ENCODE assay signal across 1 cellular context in the genomic region with DNA sequence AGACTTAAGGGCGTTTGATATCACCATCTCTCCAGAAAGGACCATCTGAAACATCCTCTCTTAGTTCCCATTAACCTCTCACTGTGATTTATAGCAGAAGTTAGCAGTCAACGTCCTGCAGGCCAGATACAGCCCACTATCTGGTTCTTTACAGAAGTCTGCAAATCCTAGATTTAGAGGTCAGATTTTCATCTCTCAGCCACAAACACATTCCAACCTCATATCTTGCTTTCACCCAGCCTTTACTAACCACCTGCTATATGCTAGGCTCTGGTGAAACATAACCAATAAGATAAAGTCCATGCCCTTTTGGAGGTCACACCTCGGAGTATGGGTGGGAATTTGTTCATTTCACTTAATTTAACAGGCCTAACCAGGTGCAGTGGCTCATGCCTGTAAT.
TF ChIP-seq lines count a peak whose summit lies in the region.

No MANE protein-coding gene starts in this region.

TF ChIP-seq in K562, 482 proteins besides CTCF, POLR2A, EP300 and RAD21 (continued from another document and continues in another):
- no peak for TF ChIP-seq AFF4 (CRISPR knock-in tag; IDR thresholded peaks at IDR 0.05)
- no peak for TF ChIP-seq STAT5B (CRISPR knock-in tag; IDR thresholded peaks at IDR 0.05)
- TF ChIP-seq, protein P1, sequence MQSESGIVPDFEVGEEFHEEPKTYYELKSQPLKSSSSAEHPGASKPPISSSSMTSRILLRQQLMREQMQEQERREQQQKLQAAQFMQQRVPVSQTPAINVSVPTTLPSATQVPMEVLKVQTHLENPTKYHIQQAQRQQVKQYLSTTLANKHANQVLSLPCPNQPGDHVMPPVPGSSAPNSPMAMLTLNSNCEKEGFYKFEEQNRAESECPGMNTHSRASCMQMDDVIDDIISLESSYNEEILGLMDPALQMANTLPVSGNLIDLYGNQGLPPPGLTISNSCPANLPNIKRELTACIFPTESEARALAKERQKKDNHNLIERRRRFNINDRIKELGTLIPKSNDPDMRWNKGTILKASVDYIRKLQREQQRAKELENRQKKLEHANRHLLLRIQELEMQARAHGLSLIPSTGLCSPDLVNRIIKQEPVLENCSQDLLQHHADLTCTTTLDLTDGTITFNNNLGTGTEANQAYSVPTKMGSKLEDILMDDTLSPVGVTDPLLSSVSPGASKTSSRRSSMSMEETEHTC (IDR thresholded peaks at IDR 0.05), result no peak
- TF ChIP-seq FIP1L1 (IDR thresholded peaks at IDR 0.05; ENCODE audit: low read depth, low read length, poor library complexity, severe bottlenecking), result no peak
- TF ChIP-seq ZNF583 (CRISPR knock-in tag; IDR thresholded peaks at IDR 0.05), result peak; percentile 53; the same call in 1 of the 2 replicates
- TF ChIP-seq, protein P2, sequence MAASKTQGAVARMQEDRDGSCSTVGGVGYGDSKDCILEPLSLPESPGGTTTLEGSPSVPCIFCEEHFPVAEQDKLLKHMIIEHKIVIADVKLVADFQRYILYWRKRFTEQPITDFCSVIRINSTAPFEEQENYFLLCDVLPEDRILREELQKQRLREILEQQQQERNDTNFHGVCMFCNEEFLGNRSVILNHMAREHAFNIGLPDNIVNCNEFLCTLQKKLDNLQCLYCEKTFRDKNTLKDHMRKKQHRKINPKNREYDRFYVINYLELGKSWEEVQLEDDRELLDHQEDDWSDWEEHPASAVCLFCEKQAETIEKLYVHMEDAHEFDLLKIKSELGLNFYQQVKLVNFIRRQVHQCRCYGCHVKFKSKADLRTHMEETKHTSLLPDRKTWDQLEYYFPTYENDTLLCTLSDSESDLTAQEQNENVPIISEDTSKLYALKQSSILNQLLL (CRISPR knock-in tag; IDR thresholded peaks at IDR 0.05; ENCODE audit: borderline replicate concordance), result no peak
- TF ChIP-seq ZNF77 (CRISPR knock-in tag; IDR thresholded peaks at IDR 0.05), result no peak
- TF ChIP-seq ZNF766 (CRISPR knock-in tag; conservative IDR thresholded peaks at IDR 0.05), result peak; percentile 84
- TF ChIP-seq IFI16 (CRISPR knock-in tag; IDR thresholded peaks at IDR 0.05), result no peak
- TF ChIP-seq SNRNP70 (optimal IDR thresholded peaks at IDR 0.05; ENCODE audit: low read depth, low read length), result no peak
- no peak for TF ChIP-seq MED1 (CRISPR knock-in tag; IDR thresholded peaks at IDR 0.05; ENCODE audit: borderline replicate concordance)
- no peak for TF ChIP-seq PHB (CRISPR knock-in tag; IDR thresholded peaks at IDR 0.05)
- TF ChIP-seq SMARCC2 (IDR thresholded peaks at IDR 0.05; ENCODE audit: low read depth), result no peak
- no peak for TF ChIP-seq ZFP1 (CRISPR knock-in tag; IDR thresholded peaks at IDR 0.05)
- TF ChIP-seq CXXC5 (CRISPR knock-in tag; IDR thresholded peaks at IDR 0.05), result peak; percentile 46
- TF ChIP-seq DACH1 (IDR thresholded peaks at IDR 0.05; ENCODE audit: partially characterized antibody), result no peak
- TF ChIP-seq SMAD1 (IDR thresholded peaks at IDR 0.05; ENCODE audit: low read depth, low read length, partially characterized antibody), result no peak
- TF ChIP-seq, protein P3, sequence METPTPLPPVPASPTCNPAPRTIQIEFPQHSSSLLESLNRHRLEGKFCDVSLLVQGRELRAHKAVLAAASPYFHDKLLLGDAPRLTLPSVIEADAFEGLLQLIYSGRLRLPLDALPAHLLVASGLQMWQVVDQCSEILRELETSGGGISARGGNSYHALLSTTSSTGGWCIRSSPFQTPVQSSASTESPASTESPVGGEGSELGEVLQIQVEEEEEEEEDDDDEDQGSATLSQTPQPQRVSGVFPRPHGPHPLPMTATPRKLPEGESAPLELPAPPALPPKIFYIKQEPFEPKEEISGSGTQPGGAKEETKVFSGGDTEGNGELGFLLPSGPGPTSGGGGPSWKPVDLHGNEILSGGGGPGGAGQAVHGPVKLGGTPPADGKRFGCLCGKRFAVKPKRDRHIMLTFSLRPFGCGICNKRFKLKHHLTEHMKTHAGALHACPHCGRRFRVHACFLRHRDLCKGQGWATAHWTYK (CRISPR knock-in tag; IDR thresholded peaks at IDR 0.05), result no peak
- no peak for TF ChIP-seq BDP1 (IDR thresholded peaks at IDR 0.05; ENCODE audit: insufficient read depth, insufficient read length)
- no peak for TF ChIP-seq EZH2 (IDR thresholded peaks at IDR 0.05; ENCODE audit: borderline replicate concordance, low read depth, low read length)
- no peak for TF ChIP-seq ETV5 (CRISPR knock-in tag; IDR thresholded peaks at IDR 0.05; ENCODE audit: low read depth)
- peak; percentile 93 for TF ChIP-seq CBFA2T2 (conservative IDR thresholded peaks at IDR 0.05)
- TF ChIP-seq, protein P4, sequence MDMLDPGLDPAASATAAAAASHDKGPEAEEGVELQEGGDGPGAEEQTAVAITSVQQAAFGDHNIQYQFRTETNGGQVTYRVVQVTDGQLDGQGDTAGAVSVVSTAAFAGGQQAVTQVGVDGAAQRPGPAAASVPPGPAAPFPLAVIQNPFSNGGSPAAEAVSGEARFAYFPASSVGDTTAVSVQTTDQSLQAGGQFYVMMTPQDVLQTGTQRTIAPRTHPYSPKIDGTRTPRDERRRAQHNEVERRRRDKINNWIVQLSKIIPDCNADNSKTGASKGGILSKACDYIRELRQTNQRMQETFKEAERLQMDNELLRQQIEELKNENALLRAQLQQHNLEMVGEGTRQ (CRISPR knock-in tag; IDR thresholded peaks at IDR 0.05), result no peak
- TF ChIP-seq EGR1 (conservative IDR thresholded peaks at IDR 0.05), result no peak
- TF ChIP-seq ZNF175 (CRISPR knock-in tag; IDR thresholded peaks at IDR 0.05; ENCODE audit: low read depth), result peak; percentile 93
- TF ChIP-seq CEBPZ (IDR thresholded peaks at IDR 0.05; ENCODE audit: borderline replicate concordance, low read depth, low read length), result no peak
- TF ChIP-seq NR2C2 (CRISPR knock-in tag; IDR thresholded peaks at IDR 0.05), result no peak
- TF ChIP-seq NR2C2 (tag; IDR thresholded peaks at IDR 0.05), result no peak
- no peak for TF ChIP-seq RBM15 (IDR thresholded peaks at IDR 0.05; ENCODE audit: insufficient read depth, low read length)
- TF ChIP-seq SREBF2 (CRISPR knock-in tag; IDR thresholded peaks at IDR 0.05), result no peak
- TF ChIP-seq, protein P5, sequence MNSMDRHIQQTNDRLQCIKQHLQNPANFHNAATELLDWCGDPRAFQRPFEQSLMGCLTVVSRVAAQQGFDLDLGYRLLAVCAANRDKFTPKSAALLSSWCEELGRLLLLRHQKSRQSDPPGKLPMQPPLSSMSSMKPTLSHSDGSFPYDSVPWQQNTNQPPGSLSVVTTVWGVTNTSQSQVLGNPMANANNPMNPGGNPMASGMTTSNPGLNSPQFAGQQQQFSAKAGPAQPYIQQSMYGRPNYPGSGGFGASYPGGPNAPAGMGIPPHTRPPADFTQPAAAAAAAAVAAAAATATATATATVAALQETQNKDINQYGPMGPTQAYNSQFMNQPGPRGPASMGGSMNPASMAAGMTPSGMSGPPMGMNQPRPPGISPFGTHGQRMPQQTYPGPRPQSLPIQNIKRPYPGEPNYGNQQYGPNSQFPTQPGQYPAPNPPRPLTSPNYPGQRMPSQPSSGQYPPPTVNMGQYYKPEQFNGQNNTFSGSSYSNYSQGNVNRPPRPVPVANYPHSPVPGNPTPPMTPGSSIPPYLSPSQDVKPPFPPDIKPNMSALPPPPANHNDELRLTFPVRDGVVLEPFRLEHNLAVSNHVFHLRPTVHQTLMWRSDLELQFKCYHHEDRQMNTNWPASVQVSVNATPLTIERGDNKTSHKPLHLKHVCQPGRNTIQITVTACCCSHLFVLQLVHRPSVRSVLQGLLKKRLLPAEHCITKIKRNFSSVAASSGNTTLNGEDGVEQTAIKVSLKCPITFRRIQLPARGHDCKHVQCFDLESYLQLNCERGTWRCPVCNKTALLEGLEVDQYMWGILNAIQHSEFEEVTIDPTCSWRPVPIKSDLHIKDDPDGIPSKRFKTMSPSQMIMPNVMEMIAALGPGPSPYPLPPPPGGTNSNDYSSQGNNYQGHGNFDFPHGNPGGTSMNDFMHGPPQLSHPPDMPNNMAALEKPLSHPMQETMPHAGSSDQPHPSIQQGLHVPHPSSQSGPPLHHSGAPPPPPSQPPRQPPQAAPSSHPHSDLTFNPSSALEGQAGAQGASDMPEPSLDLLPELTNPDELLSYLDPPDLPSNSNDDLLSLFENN (IDR thresholded peaks at IDR 0.05; ENCODE audit: low read depth in 2 of 2, low read length in 2 of 2), result peak in 1 of 2 experiments; percentile 78; a peak in 2 of 4 replicates
- TF ChIP-seq DLX4 (CRISPR knock-in tag; IDR thresholded peaks at IDR 0.05), result no peak
- TF ChIP-seq MTA2 (IDR thresholded peaks at IDR 0.05; ENCODE audit: low read depth), result peak; percentile 90
- TF ChIP-seq, protein P6, sequence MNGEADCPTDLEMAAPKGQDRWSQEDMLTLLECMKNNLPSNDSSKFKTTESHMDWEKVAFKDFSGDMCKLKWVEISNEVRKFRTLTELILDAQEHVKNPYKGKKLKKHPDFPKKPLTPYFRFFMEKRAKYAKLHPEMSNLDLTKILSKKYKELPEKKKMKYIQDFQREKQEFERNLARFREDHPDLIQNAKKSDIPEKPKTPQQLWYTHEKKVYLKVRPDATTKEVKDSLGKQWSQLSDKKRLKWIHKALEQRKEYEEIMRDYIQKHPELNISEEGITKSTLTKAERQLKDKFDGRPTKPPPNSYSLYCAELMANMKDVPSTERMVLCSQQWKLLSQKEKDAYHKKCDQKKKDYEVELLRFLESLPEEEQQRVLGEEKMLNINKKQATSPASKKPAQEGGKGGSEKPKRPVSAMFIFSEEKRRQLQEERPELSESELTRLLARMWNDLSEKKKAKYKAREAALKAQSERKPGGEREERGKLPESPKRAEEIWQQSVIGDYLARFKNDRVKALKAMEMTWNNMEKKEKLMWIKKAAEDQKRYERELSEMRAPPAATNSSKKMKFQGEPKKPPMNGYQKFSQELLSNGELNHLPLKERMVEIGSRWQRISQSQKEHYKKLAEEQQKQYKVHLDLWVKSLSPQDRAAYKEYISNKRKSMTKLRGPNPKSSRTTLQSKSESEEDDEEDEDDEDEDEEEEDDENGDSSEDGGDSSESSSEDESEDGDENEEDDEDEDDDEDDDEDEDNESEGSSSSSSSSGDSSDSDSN (IDR thresholded peaks at IDR 0.05; ENCODE audit: borderline replicate concordance in 1 of 2, low read depth in 2 of 2, low read length in 2 of 2), result no peak
- no peak for TF ChIP-seq POU5F1 (IDR thresholded peaks at IDR 0.05; ENCODE audit: borderline replicate concordance, low read depth, low read length, partially characterized antibody)
- no peak for TF ChIP-seq MCM5 (IDR thresholded peaks at IDR 0.05; ENCODE audit: low read depth)
- TF ChIP-seq FOXP1 (CRISPR knock-in tag; IDR thresholded peaks at IDR 0.05), result no peak
- TF ChIP-seq CBX5 (IDR thresholded peaks at IDR 0.05; ENCODE audit: borderline replicate concordance, low read depth), result no peak
- no peak for TF ChIP-seq RBBP5 (IDR thresholded peaks at IDR 0.05; ENCODE audit: borderline replicate concordance, insufficient read depth, low read length, poor library complexity, severe bottlenecking)
- TF ChIP-seq XRCC3 (IDR thresholded peaks at IDR 0.05), result no peak
- peak; percentile 96 for TF ChIP-seq ZNF589 (CRISPR knock-in tag; IDR thresholded peaks at IDR 0.05; ENCODE audit: low read depth)
- TF ChIP-seq U2AF1 (optimal IDR thresholded peaks at IDR 0.05; ENCODE audit: low read depth, low read length), result no peak
